12 cellular contexts compared by ENCODE assay signal in genomic region chr14:68655961-68656360, GRCh38.
A peak's percentile ranks its signal among the peaks of the same experiment; 100 is the strongest.
DNase-seq lines count a peak whose midpoint lies in the region; ATAC-seq, FAIRE-seq and TF ChIP-seq lines count a peak whose summit lies in the region.
"Had no signal": no experiment of that assay in that cellular context is flagged by ENCODE, and none has a peak within 500 bp of the region (broad histone marks: within the 10 kb centered on the region; RNA-seq: fewer than 3 reads in every experiment).

No MANE protein-coding gene starts in this region.

- H3K4me1 ChIP-seq in kidney (ENCODE audit: control insufficient read depth in 1 of 2, insufficient read depth in 1 of 2, low read depth in 1 of 2, low read length in 2 of 2) (peaks cover 10 to 11% of the 10 kb centered on the region in 2 donors), stomach (peaks cover 33 to 77% (median 45%) of the 10 kb centered on the region in 4 donors)

- H3K27me3 ChIP-seq in stomach, result no peaks in the 10 kb centered on the region
- H3K27me3 ChIP-seq: cardiac muscle cell had no signal

- H3K9me3 Mint-ChIP-seq in HFFc6, result no peaks in the 10 kb centered on the region

- no peak for FAIRE-seq in kidney (lab: Jason Lieb, UNC)

- H3K27me3 Mint-ChIP-seq in HFFc6 (ENCODE audit: insufficient read depth), result no peaks in the 10 kb centered on the region; the same call in 1 of the 2 replicates

- ATAC-seq in GM21825 (IDR thresholded peaks at IDR 0.05; ENCODE audit: unreplicated experiment) (no peak), HG03039 (IDR thresholded peaks at IDR 0.05; ENCODE audit: unreplicated experiment) (no peak)

- H3K36me3 Mint-ChIP-seq in HFFc6 (ENCODE audit: low read depth), result no peaks in the 10 kb centered on the region

- no peak for TF ChIP-seq EP300 in stomach (IDR thresholded peaks at IDR 0.05)

- 71 to 91% (median 83%) methylated on average over 1 of the region's 1 CpG for WGBS in stomach, 5 donors

- H3K4me1 Mint-ChIP-seq in HFFc6 (ENCODE audit: low read depth), result peaks cover 36% of the 10 kb centered on the region

- intact Hi-C loops in kidney (cut with DNase I) (no loop called here), stomach (cut with DNase I; ENCODE audit: low total_unique reads) (no loop called here)

- no peak for DNase-seq in HFFc6
- no peak for DNase-seq in kidney
- DNase-seq in stomach, result no peak
- no peak for DNase-seq in SKM-1 (lab: John Stamatoyannopoulos, UW; ENCODE audit: unreplicated experiment)
- DNase-seq: GDM1, Karpas-422, occipital lobe, RPMI8226 had no signal

- no peak overlapping the region for H3K4me3 Mint-ChIP-seq in HFFc6

- H3K36me3 ChIP-seq in kidney (ENCODE audit: control insufficient read depth in 1 of 2, insufficient read depth in 2 of 2, low read length in 2 of 2) (no peaks in the 10 kb centered on the region), stomach (no peaks in the 10 kb centered on the region)
- H3K36me3 ChIP-seq: cardiac muscle cell had no signal

- H3K9ac ChIP-seq in kidney (ENCODE audit: low read length in 2 of 2), result no peak overlapping the region

- no peak overlapping the region for H3K27ac ChIP-seq in VCaP
- no peak overlapping the region for H3K27ac ChIP-seq in kidney (ENCODE audit: low read depth in 2 of 2, low read length in 2 of 2)
- H3K27ac ChIP-seq in stomach, result peak overlapping the region in 3 of 5 donors; percentile 78 to 91 (median 86)
- H3K27ac ChIP-seq: cardiac muscle cell had no signal

- H3K9me3 ChIP-seq in kidney (ENCODE audit: control insufficient read depth in 1 of 2, low read length in 2 of 2) (no peaks in the 10 kb centered on the region), stomach (no peaks in the 10 kb centered on the region)

- no peak for TF ChIP-seq POLR2A in stomach (IDR thresholded peaks at IDR 0.05)

- TF ChIP-seq CTCF in HFFc6 (IDR thresholded peaks at IDR 0.05), result peak; percentile 30; the same call in 1 of the 2 replicates
- peak; percentile 69 for TF ChIP-seq CTCF in VCaP (conservative IDR thresholded peaks at IDR 0.05)
- peak; percentile 37 for TF ChIP-seq CTCF in kidney (IDR thresholded peaks at IDR 0.05; ENCODE audit: borderline replicate concordance, extremely low read depth, insufficient read depth)
- peak in 2 of 7 experiments; percentile 19 to 21 for TF ChIP-seq CTCF in stomach (IDR thresholded peaks at IDR 0.05)

- H3K27ac Mint-ChIP-seq in HFFc6, result no peak overlapping the region

- H3K4me3 ChIP-seq in kidney (ENCODE audit: low read length in 2 of 2) (no peak overlapping the region), stomach (no peak overlapping the region)
- H3K4me3 ChIP-seq: cardiac muscle cell had no signal

Comparison
In these comparisons a context has a peak if more than half of its experiments do, and no peak if none do; other contexts are left out.
1. H3K27ac ChIP-seq: peak in stomach (3 of 5); none in VCaP (single experiment) and kidney (0 of 2).